Comparison of ENCODE assay signal across 1 cellular context in the genomic region with DNA sequence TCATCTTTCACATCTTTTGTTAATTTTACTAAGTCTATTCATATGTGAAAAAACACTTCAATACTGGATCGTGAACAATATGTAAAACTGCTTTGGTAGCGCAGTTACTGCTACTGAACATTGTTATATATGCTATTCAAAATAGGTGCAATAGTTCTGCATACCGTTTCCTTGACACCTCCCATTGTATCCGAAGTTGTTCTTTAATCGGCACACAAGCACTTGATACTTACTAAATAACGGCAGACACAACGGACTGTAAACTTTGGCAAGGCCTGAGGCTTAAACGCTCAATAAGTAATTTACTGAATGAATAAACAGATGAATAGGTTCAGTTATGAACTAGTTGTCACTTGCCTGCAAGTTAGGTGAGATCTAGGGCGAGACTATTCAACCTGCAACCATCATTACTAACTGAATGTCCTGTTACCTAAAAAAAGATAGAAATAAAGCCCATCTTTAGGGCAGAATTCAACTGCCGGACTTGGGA.
TF ChIP-seq lines count a peak whose summit lies in the region.

No MANE protein-coding gene starts in this region.

TF ChIP-seq in GM12878, 131 proteins besides CTCF, POLR2A, EP300 and RAD21 (continued from another document):
- TF ChIP-seq, protein P1, sequence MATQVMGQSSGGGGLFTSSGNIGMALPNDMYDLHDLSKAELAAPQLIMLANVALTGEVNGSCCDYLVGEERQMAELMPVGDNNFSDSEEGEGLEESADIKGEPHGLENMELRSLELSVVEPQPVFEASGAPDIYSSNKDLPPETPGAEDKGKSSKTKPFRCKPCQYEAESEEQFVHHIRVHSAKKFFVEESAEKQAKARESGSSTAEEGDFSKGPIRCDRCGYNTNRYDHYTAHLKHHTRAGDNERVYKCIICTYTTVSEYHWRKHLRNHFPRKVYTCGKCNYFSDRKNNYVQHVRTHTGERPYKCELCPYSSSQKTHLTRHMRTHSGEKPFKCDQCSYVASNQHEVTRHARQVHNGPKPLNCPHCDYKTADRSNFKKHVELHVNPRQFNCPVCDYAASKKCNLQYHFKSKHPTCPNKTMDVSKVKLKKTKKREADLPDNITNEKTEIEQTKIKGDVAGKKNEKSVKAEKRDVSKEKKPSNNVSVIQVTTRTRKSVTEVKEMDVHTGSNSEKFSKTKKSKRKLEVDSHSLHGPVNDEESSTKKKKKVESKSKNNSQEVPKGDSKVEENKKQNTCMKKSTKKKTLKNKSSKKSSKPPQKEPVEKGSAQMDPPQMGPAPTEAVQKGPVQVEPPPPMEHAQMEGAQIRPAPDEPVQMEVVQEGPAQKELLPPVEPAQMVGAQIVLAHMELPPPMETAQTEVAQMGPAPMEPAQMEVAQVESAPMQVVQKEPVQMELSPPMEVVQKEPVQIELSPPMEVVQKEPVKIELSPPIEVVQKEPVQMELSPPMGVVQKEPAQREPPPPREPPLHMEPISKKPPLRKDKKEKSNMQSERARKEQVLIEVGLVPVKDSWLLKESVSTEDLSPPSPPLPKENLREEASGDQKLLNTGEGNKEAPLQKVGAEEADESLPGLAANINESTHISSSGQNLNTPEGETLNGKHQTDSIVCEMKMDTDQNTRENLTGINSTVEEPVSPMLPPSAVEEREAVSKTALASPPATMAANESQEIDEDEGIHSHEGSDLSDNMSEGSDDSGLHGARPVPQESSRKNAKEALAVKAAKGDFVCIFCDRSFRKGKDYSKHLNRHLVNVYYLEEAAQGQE (IDR thresholded peaks at IDR 0.05; ENCODE audit: low read depth, low read length): no peak
- no peak for TF ChIP-seq CHD4 (IDR thresholded peaks at IDR 0.05)
- no peak for TF ChIP-seq NFXL1 (IDR thresholded peaks at IDR 0.05; ENCODE audit: borderline replicate concordance)
- no peak for TF ChIP-seq SREBF1 (IDR thresholded peaks at IDR 0.05; ENCODE audit: low read length)
- no peak for TF ChIP-seq CBX3 (IDR thresholded peaks at IDR 0.05; ENCODE audit: borderline replicate concordance, low read depth)
- no peak for TF ChIP-seq HDAC6 (IDR thresholded peaks at IDR 0.05; ENCODE audit: unreplicated experiment)
- no peak for TF ChIP-seq KLF5 (IDR thresholded peaks at IDR 0.05; ENCODE audit: partially characterized antibody)
- no peak for TF ChIP-seq FOS (IDR thresholded peaks at IDR 0.05; ENCODE audit: borderline replicate concordance, extremely low read depth, insufficient read length)
- TF ChIP-seq KAT2A (conservative IDR thresholded peaks at IDR 0.05; ENCODE audit: control insufficient read depth, low read depth, low read length): no peak
- no peak for TF ChIP-seq MXI1 (IDR thresholded peaks at IDR 0.05; ENCODE audit: low read depth, low read length)
